Comparison of ENCODE assay signal across 20 cellular contexts in genomic region chr20:2405693-2406065, GRCh38. TPM values are rescaled to one million over a fixed set of nuclear protein-coding genes. Genes with fewer than 3 reads are reported as not detected.
A peak's percentile ranks its signal among the peaks of the same experiment; 100 is the strongest.
DNase-seq lines count a peak whose midpoint lies in the region; ATAC-seq and TF ChIP-seq lines count a peak whose summit lies in the region.
"Had no signal": no experiment of that assay in that cellular context is flagged by ENCODE, and none has a peak within 500 bp of the region (broad histone marks: within the 10 kb centered on the region; RNA-seq: fewer than 3 reads in every experiment).

No MANE protein-coding gene starts in this region.

- no peaks in the 10 kb centered on the region for H3K36me3 ChIP-seq in SJCRH30
- H3K36me3 ChIP-seq in esophagus muscularis mucosa = no peaks in the 10 kb centered on the region
- H3K36me3 ChIP-seq: BLaER1 treated with 17β-estradiol and CSF1 and Interleukin-3, amounts not matched to agents 10 nM and 100 nM; HAP-1 had no signal

- H3K4me1 ChIP-seq in SJCRH30 = peaks cover 9% of the 10 kb centered on the region; the same call in 1 of the 2 replicates
- H3K4me1 ChIP-seq in esophagus muscularis mucosa = no peaks in the 10 kb centered on the region
- H3K4me1 ChIP-seq: BLaER1 treated with 17β-estradiol and CSF1 and Interleukin-3, amounts not matched to agents 10 nM and 100 nM; HAP-1 had no signal

- H3K27me3 ChIP-seq in SJCRH30 = no peaks in the 10 kb centered on the region
- peaks cover 0 to 13% (median 2%) of the 10 kb centered on the region in 4 donors for H3K27me3 ChIP-seq in esophagus muscularis mucosa
- H3K27me3 ChIP-seq: BLaER1 treated with 17β-estradiol and CSF1 and Interleukin-3, amounts not matched to agents 10 nM and 100 nM had no signal

- no peak for TF ChIP-seq POLR2A in esophagus muscularis mucosa (IDR thresholded peaks at IDR 0.05; ENCODE audit: low read depth)

- H3K27ac ChIP-seq in SJCRH30 (peak overlapping the region; percentile 53), esophagus muscularis mucosa (replicated peaks in 1 of 4) (no peak overlapping the region)
- H3K27ac ChIP-seq: BLaER1 treated with 17β-estradiol and CSF1 and Interleukin-3, amounts not matched to agents 10 nM and 100 nM had no signal

- WGBS in esophagus muscularis mucosa = 35% methylated on average over 1 of the region's 1 CpG

- peak; percentile 66 for DNase-seq in NCI-H2171 (lab: John Stamatoyannopoulos, UW)
- DNase-seq in SJCRH30 = peak; percentile 19 to 56
- peak; percentile 77 for DNase-seq in esophagus muscularis mucosa (ENCODE audit: extremely low spot score)
- no peak for DNase-seq in HuH-7 (ENCODE audit: low spot score)
- no peak for DNase-seq in EL
- DNase-seq in foreskin fibroblast = no peak
- DNase-seq: CD4-positive, alpha-beta T cell; CD8-positive, alpha-beta memory T cell; DMS 273 treated with DMSO at 0.1 percent for 48 hours; DMS79; GF-D8; GOT3; HFFc6 had no signal

- 0 out of 2 replicates have a peak, but pooled peaks cover 3% of the 10 kb centered on the region for H3K9me3 ChIP-seq in SJCRH30 (replicated peaks)
- H3K9me3 ChIP-seq in esophagus muscularis mucosa = peaks cover 0 to 14% (median 13%) of the 10 kb centered on the region in 4 donors
- H3K9me3 ChIP-seq: HAP-1 had no signal

- H3K4me3 ChIP-seq in SJCRH30 (no peak overlapping the region), esophagus muscularis mucosa (no peak overlapping the region), foreskin fibroblast (ENCODE audit: low read depth in 1 of 2, low read length in 2 of 2) (no peak overlapping the region)
- H3K4me3 ChIP-seq: BLaER1 treated with 17β-estradiol and CSF1 and Interleukin-3, amounts not matched to agents 10 nM and 100 nM; HAP-1 had no signal

- ATAC-seq in GM18511 (IDR thresholded peaks at IDR 0.05; ENCODE audit: unreplicated experiment) = no peak

- TF ChIP-seq EP300 in esophagus muscularis mucosa (IDR thresholded peaks at IDR 0.05) = no peak

- no peak for TF ChIP-seq CTCF in esophagus muscularis mucosa (IDR thresholded peaks at IDR 0.05)
- no peak for TF ChIP-seq CTCF in foreskin fibroblast (IDR thresholded peaks at IDR 0.05; ENCODE audit: low read depth, low read length)

- intact Hi-C loops in esophagus muscularis mucosa (cut with DNase I) = no loop called here

RNA-seq across cellular contexts. Expression of gene TGM6, which starts 25.0 kb away (rescaled TPM):
- total RNA-seq in SJCRH30 (2014; rRNA removed; shearing (Covaris generic)) = not detected in 2 replicates
- not detected for total RNA-seq in esophagus muscularis mucosa
- total RNA-seq: A172; A673; B cell; CD4-positive, alpha-beta T cell; CD8-positive, alpha-beta memory T cell; G401; HFFc6 had no signal

Comparison
In these comparisons a context has a peak if more than half of its experiments do, and no peak if none do; other contexts are left out.
1. DNase-seq: peak in NCI-H2171 (single experiment), SJCRH30 (2 of 2) and esophagus muscularis mucosa (single experiment); none in HuH-7 (single experiment), EL (single experiment) and foreskin fibroblast (0 of 2).